In the genomic region with DNA sequence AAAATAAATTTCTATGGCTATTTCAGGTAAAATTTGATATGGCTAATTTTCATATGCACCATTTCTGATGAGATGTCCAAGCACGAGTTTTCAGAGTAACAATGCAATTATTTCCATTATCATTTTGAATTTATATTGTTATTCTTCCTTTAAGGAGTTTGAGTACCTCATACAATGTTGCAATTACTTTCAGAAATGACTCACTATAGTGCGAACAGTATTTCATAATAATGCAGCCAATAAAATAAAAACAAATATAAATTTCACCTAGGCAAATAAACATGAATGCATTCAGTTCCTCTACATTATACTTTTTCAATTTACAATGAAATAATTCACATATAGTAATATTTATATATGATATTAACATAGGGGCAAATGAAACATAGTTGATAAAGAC, we compare ENCODE assay signal across 17 cellular contexts.
DNase-seq lines count a peak whose midpoint lies in the region; ATAC-seq and TF ChIP-seq lines count a peak whose summit lies in the region.
"Had no signal": no experiment of that assay in that cellular context is flagged by ENCODE, and none has a peak within 500 bp of the region (broad histone marks: within the 10 kb centered on the region; RNA-seq: fewer than 3 reads in every experiment).

No MANE protein-coding gene starts in this region.

- peak overlapping the region; percentile 81 for H3K27ac Mint-ChIP-seq in activated CD4-positive, alpha-beta T cell treated with anti-CD3 and anti-CD28 coated beads for 36 hours
- H3K27ac Mint-ChIP-seq in activated T-helper 1 cell treated with anti-CD3 and anti-CD28 coated beads, Interleukin-12 subunit alpha, Interleukin-12 subunit beta, Interleukin-2, Interleukin-4 antibody, amounts not matched to agents 30 ng/mL and 10 ng/mL and 1 ng/mL, durations not matched to agents 14 hours and 24 hours and 36 hours = peak overlapping the region; percentile 97
- H3K27ac Mint-ChIP-seq: mesothelial cell of epicardium had no signal

- H3K9me3 Mint-ChIP-seq in activated CD4-positive, alpha-beta T cell treated with anti-CD3 and anti-CD28 coated beads for 36 hours (ENCODE audit: low read depth) = no peaks in the 10 kb centered on the region
- H3K9me3 Mint-ChIP-seq in activated T-helper 1 cell treated with anti-CD3 and anti-CD28 coated beads, Interleukin-12 subunit alpha, Interleukin-12 subunit beta, Interleukin-2, Interleukin-4 antibody, amounts not matched to agents 30 ng/mL and 10 ng/mL and 1 ng/mL, durations not matched to agents 14 hours and 24 hours and 36 hours = no peaks in the 10 kb centered on the region
- H3K9me3 Mint-ChIP-seq: mesothelial cell of epicardium had no signal

- DNase-seq in activated CD4-positive, alpha-beta T cell treated with anti-CD3 and anti-CD28 coated beads for 36 hours = no peak
- no peak for DNase-seq in activated CD4-positive, alpha-beta T cell treated with anti-CD3 and anti-CD28 coated beads, Interleukin-2, amount 50 U/mL, for 1 hour
- DNase-seq in EL = peak; percentile 10
- no peak for DNase-seq in activated T-helper 1 cell treated with anti-CD3 and anti-CD28 coated beads, Interleukin-12 subunit alpha, Interleukin-12 subunit beta, Interleukin-2, Interleukin-4 antibody, amounts not matched to agents 30 ng/mL and 10 ng/mL and 1 ng/mL, durations not matched to agents 14 hours and 24 hours and 36 hours (ENCODE audit: low spot score)
- DNase-seq in fibroblast of the aortic adventitia (ENCODE audit: low read depth) = peak; percentile 6
- DNase-seq in dorsolateral prefrontal cortex = no peak
- DNase-seq in AG08396 (ENCODE audit: low spot score) = no peak
- no peak for DNase-seq in AML-193 (lab: John Stamatoyannopoulos, UW)
- DNase-seq: activated CD4-positive, alpha-beta T cell treated with anti-CD3 and anti-CD28 coated beads for 4 hours; cerebellar nuclear complex; kidney; NCI-H187; NCI-H510A had no signal

- ATAC-seq in activated CD4-positive, alpha-beta T cell treated with anti-CD3 and anti-CD28 coated beads for 36 hours = no peak
- ATAC-seq: sciatic nerve had no signal

- no peak overlapping the region for H3K4me3 Mint-ChIP-seq in activated CD4-positive, alpha-beta T cell treated with anti-CD3 and anti-CD28 coated beads for 36 hours
- H3K4me3 Mint-ChIP-seq in activated T-helper 1 cell treated with anti-CD3 and anti-CD28 coated beads, Interleukin-12 subunit alpha, Interleukin-12 subunit beta, Interleukin-2, Interleukin-4 antibody, amounts not matched to agents 30 ng/mL and 10 ng/mL and 1 ng/mL, durations not matched to agents 14 hours and 24 hours and 36 hours = peak overlapping the region; percentile 85
- H3K4me3 Mint-ChIP-seq: mesothelial cell of epicardium had no signal

- CTCF ChIA-PET in activated CD4-positive, alpha-beta T cell treated with anti-CD3 and anti-CD28 coated beads for 36 hours (lab: Charles Lee) = interaction anchor here (0.8 to 2.7 kb wide), 7 partner anchors 9 to 83 kb away, joined by 3 to 7 read pairs (median 3); no protein-coding TSS in a partner anchor

- no peak overlapping the region for H3K27ac ChIP-seq in dorsolateral prefrontal cortex
- H3K27ac ChIP-seq: KMS-11, tibial nerve had no signal

- peaks cover 3% of the 10 kb centered on the region for H3K36me3 Mint-ChIP-seq in activated CD4-positive, alpha-beta T cell treated with anti-CD3 and anti-CD28 coated beads for 36 hours (ENCODE audit: low read depth)
- peaks cover 3% of the 10 kb centered on the region for H3K36me3 Mint-ChIP-seq in activated T-helper 1 cell treated with anti-CD3 and anti-CD28 coated beads, Interleukin-12 subunit alpha, Interleukin-12 subunit beta, Interleukin-2, Interleukin-4 antibody, amounts not matched to agents 30 ng/mL and 10 ng/mL and 1 ng/mL, durations not matched to agents 14 hours and 24 hours and 36 hours (ENCODE audit: low read depth)
- H3K36me3 Mint-ChIP-seq: mesothelial cell of epicardium had no signal

- TF ChIP-seq CTCF in fibroblast of the aortic adventitia (IDR thresholded peaks at IDR 0.05; ENCODE audit: insufficient read depth, low read length) (no peak), dorsolateral prefrontal cortex (IDR thresholded peaks at IDR 0.05 in 54 of 56, conservative IDR thresholded peaks at IDR 0.05 in 2 of 56; ENCODE audit: low read depth in 1 of 56, partially characterized antibody in 56 of 56) (no peak)

- H3K4me1 Mint-ChIP-seq in activated CD4-positive, alpha-beta T cell treated with anti-CD3 and anti-CD28 coated beads for 36 hours = peaks cover 62% of the 10 kb centered on the region
- peaks cover 64% of the 10 kb centered on the region for H3K4me1 Mint-ChIP-seq in activated T-helper 1 cell treated with anti-CD3 and anti-CD28 coated beads, Interleukin-12 subunit alpha, Interleukin-12 subunit beta, Interleukin-2, Interleukin-4 antibody, amounts not matched to agents 30 ng/mL and 10 ng/mL and 1 ng/mL, durations not matched to agents 14 hours and 24 hours and 36 hours (ENCODE audit: low read depth)

- H3K4me3 ChIP-seq in fibroblast of the aortic adventitia (ENCODE audit: low read depth, low read length) = no peak overlapping the region
- no peak overlapping the region for H3K4me3 ChIP-seq in dorsolateral prefrontal cortex
- H3K4me3 ChIP-seq: tibial nerve had no signal

- no peaks in the 10 kb centered on the region for H3K27me3 Mint-ChIP-seq in activated CD4-positive, alpha-beta T cell treated with anti-CD3 and anti-CD28 coated beads for 36 hours
- H3K27me3 Mint-ChIP-seq in activated T-helper 1 cell treated with anti-CD3 and anti-CD28 coated beads, Interleukin-12 subunit alpha, Interleukin-12 subunit beta, Interleukin-2, Interleukin-4 antibody, amounts not matched to agents 30 ng/mL and 10 ng/mL and 1 ng/mL, durations not matched to agents 14 hours and 24 hours and 36 hours (ENCODE audit: insufficient read depth) = no peaks in the 10 kb centered on the region

- H3K27me3 ChIP-seq in dorsolateral prefrontal cortex = no peaks in the 10 kb centered on the region
- H3K27me3 ChIP-seq: tibial nerve had no signal

- POLR2A ChIA-PET in activated CD4-positive, alpha-beta T cell treated with anti-CD3 and anti-CD28 coated beads for 36 hours (lab: Charles Lee) = interaction anchor here (1.2 kb wide), 1 partner anchor 79 kb away, joined by 6 read pairs; a partner anchor contains a TSS

- intact Hi-C loops in activated CD4-positive, alpha-beta T cell treated with anti-CD3 and anti-CD28 coated beads for 36 hours (cut with DNase I, micrococcal nuclease) = loop anchor here (2.0 to 5.0 kb wide), 5 partner anchors 35 to 1439 kb away; a partner anchor contains a TSS
- intact Hi-C loops in activated T-helper 1 cell treated with anti-CD3 and anti-CD28 coated beads, Interleukin-12 subunit alpha, Interleukin-12 subunit beta, Interleukin-2, Interleukin-4 antibody, amounts not matched to agents 30 ng/mL and 10 ng/mL and 1 ng/mL, durations not matched to agents 14 hours and 24 hours and 36 hours (cut with micrococcal nuclease) = loop anchor here (2.0 to 10.0 kb wide), 3 partner anchors 107 to 550 kb away; a partner anchor contains a TSS
- intact Hi-C loops in dorsolateral prefrontal cortex (cut with DNase I) = no loop called here

Comparison
In these comparisons a context has a peak if more than half of its experiments do, and no peak if none do; other contexts are left out.
1. DNase-seq: peak in EL (single experiment) and fibroblast of the aortic adventitia (single experiment); none in activated CD4-positive, alpha-beta T cell treated with anti-CD3 and anti-CD28 coated beads for 36 hours (single experiment), activated CD4-positive, alpha-beta T cell treated with anti-CD3 and anti-CD28 coated beads, Interleukin-2, amount 50 U/mL, for 1 hour (single experiment), activated T-helper 1 cell treated with anti-CD3 and anti-CD28 coated beads, Interleukin-12 subunit alpha, Interleukin-12 subunit beta, Interleukin-2, Interleukin-4 antibody, amounts not matched to agents 30 ng/mL and 10 ng/mL and 1 ng/mL, durations not matched to agents 14 hours and 24 hours and 36 hours (single experiment), dorsolateral prefrontal cortex (0 of 10), AG08396 (single experiment) and AML-193 (0 of 2).
2. intact Hi-C loops: an anchor here in activated CD4-positive, alpha-beta T cell treated with anti-CD3 and anti-CD28 coated beads for 36 hours (2.0 to 5.0 kb wide) and activated T-helper 1 cell treated with anti-CD3 and anti-CD28 coated beads, Interleukin-12 subunit alpha, Interleukin-12 subunit beta, Interleukin-2, Interleukin-4 antibody, amounts not matched to agents 30 ng/mL and 10 ng/mL and 1 ng/mL, durations not matched to agents 14 hours and 24 hours and 36 hours (2.0 to 10.0 kb wide); none called in dorsolateral prefrontal cortex.